In genomic region chr16:3748307-3748706, GRCh38 we compare ENCODE assay signal across 13 cellular contexts.
"Had no signal": no experiment of that assay in that cellular context is flagged by ENCODE, and none has a peak within 500 bp of the region (broad histone marks: within the 10 kb centered on the region; RNA-seq: fewer than 3 reads in every experiment).

No MANE protein-coding gene starts in this region.

- H3K4me3 Mint-ChIP-seq: activated T-helper 17 cell treated with anti-CD3 and anti-CD28 coated beads, Interleukin-2, amount 50 U/mL, for 72 hours; naive thymus-derived CD4-positive, alpha-beta T cell had no signal

- H3K27me3 Mint-ChIP-seq: activated T-helper 17 cell treated with anti-CD3 and anti-CD28 coated beads, Interleukin-2, amount 50 U/mL, for 72 hours; naive thymus-derived CD4-positive, alpha-beta T cell had no signal

- H3K4me3 ChIP-seq: skin epidermis, stomach, thoracic aorta had no signal

- DNase-seq: activated CD4-positive, alpha-beta T cell treated with anti-CD3 and anti-CD28 coated beads, Interleukin-2, amount 50 U/mL, for 48 hours; activated CD4-positive, CD25-positive, alpha-beta regulatory T cell treated with anti-CD3 and anti-CD28 coated beads, Interleukin-2, amount 50 U/mL, for 72 hours; activated CD8-positive, alpha-beta memory T cell treated with anti-CD3 and anti-CD28 coated beads, Interleukin-2, amount 50 U/mL, for 4 hours; naive thymus-derived CD4-positive, alpha-beta T cell; occipital lobe; stimulated activated CD4-positive, alpha-beta T cell treated with anti-CD3 and anti-CD28 coated beads, Interleukin-4, amount 100 ng/mL, for 4 hours; stomach; SW 1271; T-helper 9 cell had no signal

- H3K9me3 Mint-ChIP-seq: activated naive CD4-positive, alpha-beta T cell treated with anti-CD3 and anti-CD28 coated beads, Interleukin-2, amount 50 U/mL, for 72 hours; activated T-helper 17 cell treated with anti-CD3 and anti-CD28 coated beads, Interleukin-2, amount 50 U/mL, for 72 hours had no signal

- H3K27ac ChIP-seq: skin epidermis, stomach, thoracic aorta had no signal

- ATAC-seq: activated naive CD4-positive, alpha-beta T cell treated with anti-CD3 and anti-CD28 coated beads, Interleukin-2, amount 50 U/mL, for 72 hours; activated T-helper 17 cell treated with anti-CD3 and anti-CD28 coated beads, Interleukin-2, amount 50 U/mL, for 72 hours; naive thymus-derived CD4-positive, alpha-beta T cell had no signal

- H3K27me3 ChIP-seq: stomach had no signal

- H3K9me3 ChIP-seq: stomach, thoracic aorta had no signal
